In genomic region chr14:24052656-24053547, GRCh38 we compare ENCODE assay signal across 9 cellular contexts. TPM values are rescaled to one million over a fixed set of nuclear protein-coding genes. Genes with fewer than 3 reads are reported as not detected.
DNase-seq lines count a peak whose midpoint lies in the region; ATAC-seq and TF ChIP-seq lines count a peak whose summit lies in the region.
"Had no signal": no experiment of that assay in that cellular context is flagged by ENCODE, and none has a peak within 500 bp of the region (broad histone marks: within the 10 kb centered on the region; RNA-seq: fewer than 3 reads in every experiment).

No MANE protein-coding gene starts in this region.

- H3K27ac ChIP-seq in skin epidermis = peak overlapping the region in 2 of 21 experiments; percentile 72 to 87
- H3K27ac ChIP-seq: epithelial cell of prostate had no signal

- TF ChIP-seq CTCF in epithelial cell of proximal tubule (conservative IDR thresholded peaks at IDR 0.05; ENCODE audit: low read depth, low read length) = no peak

- no peaks in the 10 kb centered on the region for H3K9me3 ChIP-seq in ES-I3 (ENCODE audit: control insufficient read depth, insufficient read depth, low read length)

- no peak for ATAC-seq in GM21619 (IDR thresholded peaks at IDR 0.05; ENCODE audit: unreplicated experiment)

- H3K9ac ChIP-seq in ES-I3 (ENCODE audit: low read depth, low read length) = peak overlapping the region; percentile 72; the same call in 1 of the 2 replicates

- H3K36me3 ChIP-seq in ES-I3 (ENCODE audit: insufficient read depth, low read length) = no peaks in the 10 kb centered on the region

- H3K4me3 ChIP-seq in epithelial cell of proximal tubule (ENCODE audit: low read depth, low read length) (peak overlapping the region; percentile 60), skin epidermis (peak overlapping the region; percentile 35 to 74 (median 65))

- H3K4me1 ChIP-seq in ES-I3 (ENCODE audit: insufficient read depth, low read length) = no peaks in the 10 kb centered on the region

- peak; percentile 36 for DNase-seq in activated CD4-positive, CD25-positive, alpha-beta regulatory T cell treated with anti-CD3 and anti-CD28 coated beads, Interleukin-2, amount 50 U/mL, for 72 hours
- no peak for DNase-seq in epithelial cell of proximal tubule (ENCODE audit: low read depth)
- no peak for DNase-seq in H4 (ENCODE audit: low spot score)
- DNase-seq in NCI-H2081 (lab: John Stamatoyannopoulos, UW) = no peak
- no peak for DNase-seq in DMS79 treated with DMSO at 0.1 percent for 48 hours (lab: John Stamatoyannopoulos, UW)

RNA-seq across cellular contexts. Expression of gene CARMIL3, which starts 1.1 kb away (rescaled TPM):
- total RNA-seq in epithelial cell of proximal tubule = 0.07 TPM in 1 of 2 replicates, not detected in the other
- total RNA-seq in H4 (2014; rRNA removed; shearing (Covaris generic)) = 0.14 TPM in 1 of 2 replicates, not detected in the other

RNA-seq across cellular contexts. Expression of gene CPNE6, which starts 18.5 kb away (rescaled TPM):
- total RNA-seq in epithelial cell of proximal tubule = not detected in 2 replicates
- not detected in 2 replicates for total RNA-seq in H4 (2014; rRNA removed; shearing (Covaris generic))

RNA-seq across cellular contexts. Expression of gene PCK2, which starts 41.2 kb away (rescaled TPM):
- 40.0 and 47.7 TPM in 2 replicates for total RNA-seq in epithelial cell of proximal tubule
- 14.3 and 16.0 TPM in 2 replicates for total RNA-seq in H4 (2014; rRNA removed; shearing (Covaris generic))
